Comparison of ENCODE assay signal across 8 cellular contexts in genomic region chr17:79400989-79401703, GRCh38.
DNase-seq lines count a peak whose midpoint lies in the region; ATAC-seq, FAIRE-seq and TF ChIP-seq lines count a peak whose summit lies in the region.

No MANE protein-coding gene starts in this region.

- H3K9me3 ChIP-seq in SK-N-SH: no peaks in the 10 kb centered on the region
- no peaks in the 10 kb centered on the region for H3K9me3 ChIP-seq in pancreas
- H3K9me3 ChIP-seq in tibial artery: no peaks in the 10 kb centered on the region

- H3K9me2 ChIP-seq in SK-N-SH: no peaks in the 10 kb centered on the region

- no peak for TF ChIP-seq EP300 in SK-N-SH (IDR thresholded peaks at IDR 0.05; ENCODE audit: borderline replicate concordance in 1 of 2, low read depth in 1 of 2, low read length in 1 of 2)

- intact Hi-C loops in head of caudate nucleus (cut with DNase I) (no loop called here), pancreas (cut with DNase I) (no loop called here), tibial artery (cut with DNase I; ENCODE audit: low total_unique reads) (loop anchor here (10.0 kb wide), 1 partner anchor 304 kb away; no protein-coding TSS in a partner anchor)

- peak; percentile 87 to 100 (median 97) for ATAC-seq in pancreas
- ATAC-seq in HG02852 (IDR thresholded peaks at IDR 0.05; ENCODE audit: unreplicated experiment): no peak

- H3K9me3 Mint-ChIP-seq in activated naive CD4-positive, alpha-beta T cell treated with anti-CD3 and anti-CD28 coated beads, Interleukin-2, amount 10 ng/mL, durations not matched to agents 7 days and 5 days: no peaks in the 10 kb centered on the region

- H4K20me1 ChIP-seq in SK-N-SH (ENCODE audit: insufficient read depth): no peaks in the 10 kb centered on the region

- peaks cover 13% of the 10 kb centered on the region for H3K4me1 Mint-ChIP-seq in activated naive CD4-positive, alpha-beta T cell treated with anti-CD3 and anti-CD28 coated beads, Interleukin-2, amount 10 ng/mL, durations not matched to agents 7 days and 5 days

- no peaks in the 10 kb centered on the region for H3F3A ChIP-seq in SK-N-SH (replicated peaks; ENCODE audit: insufficient read depth)

- FAIRE-seq in pancreas (lab: Jason Lieb, UNC): peak; percentile 34

- peak overlapping the region; percentile 71 for H2AFZ ChIP-seq in SK-N-SH (ENCODE audit: low read depth)

- H3K4me2 ChIP-seq in SK-N-SH: peak overlapping the region; percentile 86

- peak; percentile 87 for DNase-seq in GM10266 (ENCODE audit: extremely low spot score)
- DNase-seq in LNCaP clone FGC (ENCODE audit: low read depth): no peak
- DNase-seq in SK-N-SH: peak; percentile 94
- DNase-seq in activated naive CD4-positive, alpha-beta T cell treated with anti-CD3 and anti-CD28 coated beads, Interleukin-2, amount 10 ng/mL, durations not matched to agents 7 days and 5 days: peak; percentile 78
- DNase-seq in head of caudate nucleus: peak; percentile 30 to 89 (median 76)
- peak; percentile 48 to 92 (median 75) for DNase-seq in pancreas
- peak; percentile 55 to 79 for DNase-seq in tibial artery

- CTCF ChIA-PET in SK-N-SH (lab: Yijun Ruan, JAX): interaction anchor here (0.5 to 23.4 kb wide), 124 partner anchors 9 to 806 kb away, joined by 3 to 1340 read pairs (median 4); partner anchors contain the start of genes ENGASE and RBFOX3
- CTCF ChIA-PET in activated naive CD4-positive, alpha-beta T cell treated with anti-CD3 and anti-CD28 coated beads, Interleukin-2, amount 10 ng/mL, durations not matched to agents 7 days and 5 days (lab: Charles Lee): interaction anchor here (0.6 to 2.6 kb wide), 8 partner anchors 9 to 396 kb away, joined by 3 to 30 read pairs (median 4); no protein-coding TSS in a partner anchor

- H3K27ac ChIP-seq in SK-N-SH (ENCODE audit: low read depth in 2 of 2, low read length in 1 of 2) (no peak overlapping the region), pancreas (no peak overlapping the region), tibial artery (no peak overlapping the region)

- no peaks in the 10 kb centered on the region for H3K36me3 Mint-ChIP-seq in activated naive CD4-positive, alpha-beta T cell treated with anti-CD3 and anti-CD28 coated beads, Interleukin-2, amount 10 ng/mL, durations not matched to agents 7 days and 5 days

- TF ChIP-seq RAD21 in SK-N-SH (IDR thresholded peaks at IDR 0.05; ENCODE audit: low read length): peak; percentile 67

- H3K4me3 Mint-ChIP-seq in activated naive CD4-positive, alpha-beta T cell treated with anti-CD3 and anti-CD28 coated beads, Interleukin-2, amount 10 ng/mL, durations not matched to agents 7 days and 5 days: peak overlapping the region; percentile 37

- TF ChIP-seq CTCF in GM10266 (IDR thresholded peaks at IDR 0.05; ENCODE audit: control insufficient read depth, insufficient read depth, low read depth, missing control alignments) (peak; percentile 87), LNCaP clone FGC (IDR thresholded peaks at IDR 0.05; ENCODE audit: control insufficient read depth, extremely low read depth, insufficient read depth) (peak; percentile 92), SK-N-SH (IDR thresholded peaks at IDR 0.05) (peak; percentile 97), pancreas (IDR thresholded peaks at IDR 0.05) (peak; percentile 66 to 88 (median 77)), tibial artery (IDR thresholded peaks at IDR 0.05) (peak; percentile 67 to 95)

- POLR2A ChIA-PET in SK-N-SH (lab: Yijun Ruan, JAX): no interaction called here

- no peaks in the 10 kb centered on the region for H3K79me2 ChIP-seq in SK-N-SH (ENCODE audit: insufficient read depth)

- no peak overlapping the region for H3K9ac ChIP-seq in SK-N-SH

- H3K27me3 ChIP-seq in SK-N-SH (ENCODE audit: insufficient read depth): peaks cover 55% of the 10 kb centered on the region
- peaks cover 0 to 25% (median 0%) of the 10 kb centered on the region in 4 donors for H3K27me3 ChIP-seq in pancreas
- H3K27me3 ChIP-seq in tibial artery: peaks cover 0 to 96% of the 10 kb centered on the region in 2 donors

- H3K4me3 ChIP-seq in LNCaP clone FGC (ENCODE audit: low read depth, low read length) (no peak overlapping the region), SK-N-SH (ENCODE audit: low read depth in 2 of 2, low read length in 1 of 2) (peak overlapping the region; percentile 34 to 55), pancreas (peak overlapping the region in 1 of 4 donors; percentile 3), tibial artery (peak overlapping the region in 1 of 2 donors; percentile 38)

- peaks cover 81% of the 10 kb centered on the region for H3K27me3 Mint-ChIP-seq in activated naive CD4-positive, alpha-beta T cell treated with anti-CD3 and anti-CD28 coated beads, Interleukin-2, amount 10 ng/mL, durations not matched to agents 7 days and 5 days

- H3K36me3 ChIP-seq in SK-N-SH (replicated peaks in 1 of 2; ENCODE audit: control insufficient read depth in 1 of 2, insufficient read depth in 2 of 2, low read length in 1 of 2) (no peaks in the 10 kb centered on the region), pancreas (no peaks in the 10 kb centered on the region), tibial artery (no peaks in the 10 kb centered on the region)

- H3K4me1 ChIP-seq in SK-N-SH (ENCODE audit: control insufficient read depth in 1 of 2, insufficient read depth in 2 of 2, low read depth in 1 of 2, low read length in 1 of 2) (peaks cover 0 to 8% of the 10 kb centered on the region in 2 experiments; a peak in 1 of 4 replicates), pancreas (peaks cover 0 to 3% (median 0%) of the 10 kb centered on the region in 3 donors), tibial artery (peaks cover 0 to 10% (median 7%) of the 10 kb centered on the region in 4 donors)

- H3K27ac Mint-ChIP-seq in activated naive CD4-positive, alpha-beta T cell treated with anti-CD3 and anti-CD28 coated beads, Interleukin-2, amount 10 ng/mL, durations not matched to agents 7 days and 5 days: no peak overlapping the region

- 8% methylated on average over 33 of the region's 33 CpGs for WGBS in SK-N-SH (ENCODE audit: low lambda C conversion rate)
- WGBS in pancreas, 2 donors: 10 to 11% methylated on average over 33 of the region's 33 CpGs

TF ChIP-seq in SK-N-SH, 30 proteins besides CTCF, POLR2A, EP300 and RAD21 (continues in another document):
- no peak for TF ChIP-seq YY1 (IDR thresholded peaks at IDR 0.05; ENCODE audit: low read depth)
- TF ChIP-seq NRF1 (IDR thresholded peaks at IDR 0.05; ENCODE audit: low read depth, low read length): peak; percentile 69
- no peak for TF ChIP-seq PBX3 (IDR thresholded peaks at IDR 0.05)
- TF ChIP-seq TCF12 (IDR thresholded peaks at IDR 0.05): no peak
- no peak for TF ChIP-seq RFX5 (IDR thresholded peaks at IDR 0.05; ENCODE audit: low read length)
- TF ChIP-seq GATA2 (CRISPR knock-in tag; IDR thresholded peaks at IDR 0.05): peak; percentile 47; the same call in 1 of the 2 replicates
- no peak for TF ChIP-seq GABPA (IDR thresholded peaks at IDR 0.05; ENCODE audit: low read depth)
- TF ChIP-seq MAX (IDR thresholded peaks at IDR 0.05; ENCODE audit: low read depth): peak; percentile 78; the same call in 1 of the 2 replicates
- no peak for TF ChIP-seq TEAD4 (IDR thresholded peaks at IDR 0.05; ENCODE audit: borderline replicate concordance, insufficient read depth)
- TF ChIP-seq REST (IDR thresholded peaks at IDR 0.05; ENCODE audit: low read depth, low read length): no peak
- no peak for TF ChIP-seq USF1 (IDR thresholded peaks at IDR 0.05; ENCODE audit: borderline replicate concordance, low read depth)
- TF ChIP-seq MXI1 (IDR thresholded peaks at IDR 0.05; ENCODE audit: low read depth, low read length): 0 out of 2 replicates have a peak, but pooled peaks have one; percentile 29
